6 cellular contexts compared by ENCODE assay signal in the genomic region with DNA sequence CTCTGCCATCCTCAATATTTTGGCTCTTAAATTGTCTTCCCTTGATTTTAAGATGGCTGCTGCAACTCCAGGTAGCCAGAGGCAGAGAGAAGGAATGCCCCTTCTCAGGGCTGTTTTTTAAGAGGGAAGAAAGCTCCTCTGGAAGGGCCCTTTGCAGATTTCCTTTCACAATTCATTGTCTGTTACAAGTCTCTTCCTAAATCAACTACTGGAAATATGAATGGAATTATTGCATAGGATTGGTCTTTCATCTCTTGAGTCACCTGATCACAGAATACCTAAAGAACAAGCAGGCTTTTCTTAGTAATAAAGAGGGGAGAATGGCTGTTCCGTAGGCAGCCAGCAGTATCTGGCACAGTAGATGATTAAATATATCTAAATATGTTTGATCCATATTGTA.
"Had no signal": no experiment of that assay in that cellular context is flagged by ENCODE, and none has a peak within 500 bp of the region (broad histone marks: within the 10 kb centered on the region; RNA-seq: fewer than 3 reads in every experiment).

No MANE protein-coding gene starts in this region.

- FAIRE-seq: HTR-8/SVneo, K562 had no signal

- H3K27ac ChIP-seq: GM23248 had no signal

- H3K9ac ChIP-seq: GM23248 had no signal

- ATAC-seq: K562 had no signal

- H2AFZ ChIP-seq: GM23248 had no signal

- DNase-seq: GM23248, H7, HCEC 1CT, IMR-90 had no signal

- H3K4me3 ChIP-seq: GM23248, K562 had no signal
